Comparison of ENCODE assay signal across 8 cellular contexts in the genomic region with DNA sequence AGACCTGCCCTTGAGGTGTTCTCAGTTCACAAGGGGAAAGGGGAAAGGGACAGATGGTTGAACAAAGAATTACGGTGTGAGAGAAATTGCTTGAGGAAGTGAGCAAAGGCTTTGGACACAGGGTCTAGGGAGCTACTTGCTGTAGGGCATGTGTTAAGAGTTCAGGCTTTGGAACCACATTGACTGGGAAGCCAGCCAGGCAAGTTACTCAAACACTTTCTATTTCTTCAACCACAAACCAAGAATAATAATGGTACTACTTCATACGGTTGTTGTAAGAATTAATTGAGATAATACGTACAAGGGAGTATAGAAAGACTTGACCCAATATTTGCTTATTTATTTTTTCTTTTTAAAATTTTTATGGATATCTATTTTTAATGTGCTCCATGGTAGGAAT. TPM values are rescaled to one million over a fixed set of nuclear protein-coding genes. Genes with fewer than 3 reads are reported as not detected.
DNase-seq lines count a peak whose midpoint lies in the region; ATAC-seq and TF ChIP-seq lines count a peak whose summit lies in the region.

No MANE protein-coding gene starts in this region.

- no peaks in the 10 kb centered on the region for H3K27me3 ChIP-seq in esophagus muscularis mucosa

- no peaks in the 10 kb centered on the region for H3K27me3 Mint-ChIP-seq in activated naive CD4-positive, alpha-beta T cell treated with anti-CD3 and anti-CD28 coated beads for 36 hours (ENCODE audit: low read depth)
- H3K27me3 Mint-ChIP-seq in activated naive CD8-positive, alpha-beta T cell treated with anti-CD3 and anti-CD28 coated beads for 36 hours, result peaks cover 4% of the 10 kb centered on the region

- H3K36me3 ChIP-seq in esophagus muscularis mucosa, result no peaks in the 10 kb centered on the region

- TF ChIP-seq EP300 in esophagus muscularis mucosa (IDR thresholded peaks at IDR 0.05), result no peak

- no peak overlapping the region for H3K4me3 ChIP-seq in esophagus muscularis mucosa

- no peaks in the 10 kb centered on the region for H3K9me3 ChIP-seq in esophagus muscularis mucosa

- TF ChIP-seq POLR2A in GM18505 (IDR thresholded peaks at IDR 0.05; ENCODE audit: borderline replicate concordance, extremely low read depth, insufficient read depth, insufficient read length), result no peak
- no peak for TF ChIP-seq POLR2A in esophagus muscularis mucosa (IDR thresholded peaks at IDR 0.05; ENCODE audit: low read depth)

- TF ChIP-seq CTCF in esophagus muscularis mucosa (IDR thresholded peaks at IDR 0.05), result no peak

- 29% methylated on average over 3 of the region's 3 CpGs for WGBS in esophagus muscularis mucosa

- no peaks in the 10 kb centered on the region for H3K9me3 Mint-ChIP-seq in activated naive CD4-positive, alpha-beta T cell treated with anti-CD3 and anti-CD28 coated beads for 36 hours
- no peaks in the 10 kb centered on the region for H3K9me3 Mint-ChIP-seq in activated naive CD8-positive, alpha-beta T cell treated with anti-CD3 and anti-CD28 coated beads for 36 hours

- ATAC-seq in GM18505 (IDR thresholded peaks at IDR 0.05; ENCODE audit: unreplicated experiment) (peak; percentile 95), HG02759 (IDR thresholded peaks at IDR 0.05; ENCODE audit: unreplicated experiment) (peak; percentile 87), sciatic nerve (peak; percentile 90)

- intact Hi-C loops in esophagus muscularis mucosa (cut with DNase I), result no loop called here
- intact Hi-C loops in sciatic nerve (cut with DNase I), result no loop called here
- intact Hi-C loops in activated naive CD4-positive, alpha-beta T cell treated with anti-CD3 and anti-CD28 coated beads for 36 hours (cut with micrococcal nuclease), result no loop called here

- H3K36me3 Mint-ChIP-seq in activated naive CD4-positive, alpha-beta T cell treated with anti-CD3 and anti-CD28 coated beads for 36 hours (ENCODE audit: low read depth), result no peaks in the 10 kb centered on the region
- no peaks in the 10 kb centered on the region for H3K36me3 Mint-ChIP-seq in activated naive CD8-positive, alpha-beta T cell treated with anti-CD3 and anti-CD28 coated beads for 36 hours

- CTCF ChIA-PET in activated naive CD4-positive, alpha-beta T cell treated with anti-CD3 and anti-CD28 coated beads for 36 hours (lab: Charles Lee), result no interaction called here

- DNase-seq in NCI-H82 (lab: John Stamatoyannopoulos, UW) (peak; percentile 88), esophagus muscularis mucosa (ENCODE audit: extremely low spot score) (no peak), sciatic nerve (ENCODE audit: low spot score) (peak; percentile 84), DMS53 (lab: John Stamatoyannopoulos, UW) (no peak)
- no peak for DNase-seq in activated naive CD4-positive, alpha-beta T cell treated with anti-CD3 and anti-CD28 coated beads for 36 hours
- DNase-seq in activated naive CD8-positive, alpha-beta T cell treated with anti-CD3 and anti-CD28 coated beads for 36 hours, result no peak

- no peaks in the 10 kb centered on the region for H3K4me1 Mint-ChIP-seq in activated naive CD4-positive, alpha-beta T cell treated with anti-CD3 and anti-CD28 coated beads for 36 hours (ENCODE audit: low read depth)
- peaks cover 10% of the 10 kb centered on the region for H3K4me1 Mint-ChIP-seq in activated naive CD8-positive, alpha-beta T cell treated with anti-CD3 and anti-CD28 coated beads for 36 hours

- no peak overlapping the region for H3K27ac Mint-ChIP-seq in activated naive CD4-positive, alpha-beta T cell treated with anti-CD3 and anti-CD28 coated beads for 36 hours
- no peak overlapping the region for H3K27ac Mint-ChIP-seq in activated naive CD8-positive, alpha-beta T cell treated with anti-CD3 and anti-CD28 coated beads for 36 hours

- H3K27ac ChIP-seq in esophagus muscularis mucosa (replicated peaks in 1 of 4), result peak overlapping the region; percentile 40 to 71 (median 48)

- H3K4me1 ChIP-seq in esophagus muscularis mucosa, result peaks cover 56 to 79% (median 60%) of the 10 kb centered on the region in 4 donors

- no peak overlapping the region for H3K4me3 Mint-ChIP-seq in activated naive CD4-positive, alpha-beta T cell treated with anti-CD3 and anti-CD28 coated beads for 36 hours
- H3K4me3 Mint-ChIP-seq in activated naive CD8-positive, alpha-beta T cell treated with anti-CD3 and anti-CD28 coated beads for 36 hours, result no peak overlapping the region

RNA-seq across cellular contexts. Expression of a gene that starts 26.6 kb away (rescaled TPM):
- total RNA-seq in esophagus muscularis mucosa (10 to 100 TPM; 41.1 to 66.0 (median 51.2) TPM), sciatic nerve (27.6 TPM)
- total RNA-seq in activated naive CD4-positive, alpha-beta T cell treated with anti-CD3 and anti-CD28 coated beads for 36 hours, result 10 to 100 TPM; 25.2 to 25.4 TPM
- total RNA-seq in activated naive CD8-positive, alpha-beta T cell treated with anti-CD3 and anti-CD28 coated beads for 36 hours, result 100 to 1,000 TPM; 129 TPM

Comparison
In these comparisons a context has a peak if more than half of its experiments do, and no peak if none do; other contexts are left out.
1. DNase-seq: peak in NCI-H82 (single experiment) and sciatic nerve (single experiment); none in esophagus muscularis mucosa (single experiment), activated naive CD4-positive, alpha-beta T cell treated with anti-CD3 and anti-CD28 coated beads for 36 hours (single experiment), activated naive CD8-positive, alpha-beta T cell treated with anti-CD3 and anti-CD28 coated beads for 36 hours (single experiment) and DMS53 (single experiment).
2. Peak in every context shown above with its lines, with median percentiles within 50 percentile points of each other: ATAC-seq.